Comparison of ENCODE assay signal across 8 cellular contexts in the genomic region with DNA sequence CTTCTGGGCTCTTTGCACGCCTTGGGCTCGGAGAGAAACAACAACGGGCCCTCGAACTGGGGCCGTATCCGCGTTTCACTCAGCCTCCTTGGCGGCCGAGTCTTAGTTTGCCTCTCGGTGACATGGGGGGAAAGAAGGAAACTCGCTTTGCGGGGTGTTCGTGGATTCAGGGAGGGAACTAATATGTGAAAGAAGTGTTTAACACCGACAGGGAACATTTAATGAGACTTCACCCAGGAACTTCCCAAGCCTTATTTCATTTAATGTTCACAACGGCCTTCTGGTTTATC. TPM values are rescaled to one million over a fixed set of nuclear protein-coding genes. Genes with fewer than 3 reads are reported as not detected.
DNase-seq lines count a peak whose midpoint lies in the region; ATAC-seq and TF ChIP-seq lines count a peak whose summit lies in the region.

No MANE protein-coding gene starts in this region.

- peaks cover 52 to 59% (median 54%) of the 10 kb centered on the region in 11 experiments for H4K20me1 ChIP-seq in BLaER1 treated with 17β-estradiol and CSF1 and Interleukin-3, amounts not matched to agents 10 nM and 100 nM

- peak overlapping the region; percentile 93 to 99 (median 97) for H3K9ac ChIP-seq in BLaER1 treated with 17β-estradiol and CSF1 and Interleukin-3, amounts not matched to agents 10 nM and 100 nM
- peak overlapping the region; percentile 95 for H3K9ac ChIP-seq in NT2/D1 (ENCODE audit: insufficient read length, low read depth)

- peaks cover 46 to 70% (median 57%) of the 10 kb centered on the region in 10 experiments for H3K4me1 ChIP-seq in BLaER1 treated with 17β-estradiol and CSF1 and Interleukin-3, amounts not matched to agents 10 nM and 100 nM
- H3K4me1 ChIP-seq in NT2/D1 (ENCODE audit: insufficient read depth, insufficient read length) = peaks cover 8% of the 10 kb centered on the region

- peaks cover 4 to 36% (median 18%) of the 10 kb centered on the region in 11 experiments; a peak in 18 of 22 replicates for H3K36me3 ChIP-seq in BLaER1 treated with 17β-estradiol and CSF1 and Interleukin-3, amounts not matched to agents 10 nM and 100 nM
- peaks cover 11% of the 10 kb centered on the region for H3K36me3 ChIP-seq in NT2/D1 (ENCODE audit: insufficient read depth, insufficient read length, low read length)

- H3K4me2 ChIP-seq in BLaER1 treated with 17β-estradiol and CSF1 and Interleukin-3, amounts not matched to agents 10 nM and 100 nM = peak overlapping the region; percentile 90 to 99 (median 95)

- intact Hi-C loops in sciatic nerve (cut with DNase I) = no loop called here

- peak overlapping the region; percentile 96 to 98 for H3K27ac Mint-ChIP-seq in effector memory CD8-positive, alpha-beta T cell
- peak overlapping the region; percentile 97 for H3K27ac Mint-ChIP-seq in neural crest cell (ENCODE audit: unreplicated experiment)

- no peaks in the 10 kb centered on the region for H3K27me3 Mint-ChIP-seq in effector memory CD8-positive, alpha-beta T cell
- H3K27me3 Mint-ChIP-seq in neural crest cell (ENCODE audit: low read depth) = no peaks in the 10 kb centered on the region

- peak overlapping the region; percentile 79 to 97 (median 89) for H3K4me3 ChIP-seq in BLaER1 treated with 17β-estradiol and CSF1 and Interleukin-3, amounts not matched to agents 10 nM and 100 nM
- peak overlapping the region; percentile 92 for H3K4me3 ChIP-seq in NT2/D1 (ENCODE audit: insufficient read length, low read depth)

- peak overlapping the region; percentile 92 to 95 for H3K4me3 Mint-ChIP-seq in effector memory CD8-positive, alpha-beta T cell
- H3K4me3 Mint-ChIP-seq in neural crest cell = peak overlapping the region; percentile 98

- H3K27ac ChIP-seq in BLaER1 treated with 17β-estradiol and CSF1 and Interleukin-3, amounts not matched to agents 10 nM and 100 nM = peak overlapping the region; percentile 94 to 98 (median 97)

- ATAC-seq in effector memory CD8-positive, alpha-beta T cell (replicated peaks) = no peak
- ATAC-seq in sciatic nerve = no peak

- no peaks in the 10 kb centered on the region for H3K27me3 ChIP-seq in BLaER1 treated with 17β-estradiol and CSF1 and Interleukin-3, amounts not matched to agents 10 nM and 100 nM
- H3K27me3 ChIP-seq in NT2/D1 (ENCODE audit: insufficient read depth, insufficient read length) = no peaks in the 10 kb centered on the region

- DNase-seq in NT2/D1 (ENCODE audit: low read depth, low spot score) (no peak), neural crest cell (ENCODE audit: low read depth, low spot score) (no peak), sciatic nerve (ENCODE audit: low spot score) (no peak), mucosa of gallbladder (ENCODE audit: low spot score) (no peak), iPS-NIHi7 (ENCODE audit: extremely low spot score) (no peak)
- DNase-seq in effector memory CD8-positive, alpha-beta T cell = no peak
- DNase-seq in stimulated activated CD4-positive, alpha-beta T cell treated with anti-CD3 and anti-CD28 coated beads, Interleukin-4, amount 100 ng/mL, for 1 hour = no peak

- TF ChIP-seq CTCF in neural crest cell (conservative IDR thresholded peaks at IDR 0.05) = no peak

- H3K36me3 Mint-ChIP-seq in effector memory CD8-positive, alpha-beta T cell (ENCODE audit: insufficient read depth) = peaks cover 30% of the 10 kb centered on the region
- peaks cover 3% of the 10 kb centered on the region for H3K36me3 Mint-ChIP-seq in neural crest cell (ENCODE audit: low read depth)

- no peaks in the 10 kb centered on the region for H3K9me3 Mint-ChIP-seq in effector memory CD8-positive, alpha-beta T cell
- H3K9me3 Mint-ChIP-seq in neural crest cell = no peaks in the 10 kb centered on the region

- H3K4me1 Mint-ChIP-seq in effector memory CD8-positive, alpha-beta T cell (ENCODE audit: low read depth in 2 of 2) = peaks cover 58 to 64% of the 10 kb centered on the region in 2 donors
- peaks cover 67% of the 10 kb centered on the region for H3K4me1 Mint-ChIP-seq in neural crest cell

- H3K9me3 ChIP-seq in BLaER1 treated with 17β-estradiol and CSF1 and Interleukin-3, amounts not matched to agents 10 nM and 100 nM (replicated peaks in 1 of 11) = peaks cover 0 to 10% (median 0%) of the 10 kb centered on the region in 11 experiments; a peak in 5 of 22 replicates
- H3K9me3 ChIP-seq in NT2/D1 (ENCODE audit: insufficient read depth, low read length) = no peaks in the 10 kb centered on the region

RNA-seq across cellular contexts. Expression of gene RALY, which starts 0.9 kb away (rescaled TPM):
- total RNA-seq in neural crest cell = 304 and 313 TPM in 2 replicates
- total RNA-seq in sciatic nerve = 94.6 TPM
- total RNA-seq in mucosa of gallbladder = 116 TPM
